Comparison of ENCODE assay signal across 8 cellular contexts in the genomic region with DNA sequence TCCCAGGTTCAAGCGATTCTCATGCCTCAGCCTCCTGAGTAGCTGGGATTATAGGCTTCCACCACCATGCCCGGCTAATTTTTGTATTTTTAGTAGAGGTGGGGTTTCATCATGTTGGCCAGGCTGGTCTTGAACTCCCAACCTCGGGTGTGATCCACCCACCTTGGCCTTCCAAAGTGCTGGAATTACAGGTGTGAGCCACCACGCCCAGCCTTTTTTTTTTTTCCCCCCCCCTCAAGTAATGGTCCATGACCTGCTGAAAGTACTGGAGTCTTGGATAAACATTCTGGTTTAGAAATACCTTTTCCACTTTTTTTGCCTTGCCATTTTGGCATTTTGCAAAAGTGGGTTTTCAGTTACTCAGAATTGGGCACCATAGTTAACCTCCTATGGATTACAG. TPM values are rescaled to one million over a fixed set of nuclear protein-coding genes. Genes with fewer than 3 reads are reported as not detected.
DNase-seq lines count a peak whose midpoint lies in the region; ATAC-seq and TF ChIP-seq lines count a peak whose summit lies in the region.
"Not testable (repeated sequence)": the region's sequence is repeated elsewhere in the genome, so short reads cannot be mapped to it uniquely, and the experiment has no call there.

No MANE protein-coding gene starts in this region.

- not testable (repeated sequence) for TF ChIP-seq CTCF in C4-2B (conservative IDR thresholded peaks at IDR 0.05); HEK293 (tag by site-specific recombination; IDR thresholded peaks at IDR 0.05); Panc1 (IDR thresholded peaks at IDR 0.05); coronary artery (IDR thresholded peaks at IDR 0.05); liver (IDR thresholded peaks at IDR 0.05; ENCODE audit: low read depth, low read length, missing input control); osteoblast (IDR thresholded peaks at IDR 0.05; ENCODE audit: extremely low read depth, low read depth, low read length)

- in situ Hi-C loops in Panc1 (cut with HindIII; ENCODE audit: low pct_unique_long_range_greater_than_20kb, low sequenced_read_pairs) = not testable (repeated sequence)

- H3K27me3 Mint-ChIP-seq in activated T-helper 17 cell treated with anti-CD3 and anti-CD28 coated beads, Interleukin-2, amount 50 U/mL, for 72 hours; stimulated activated naive CD8-positive, alpha-beta T cell treated with anti-CD3 and anti-CD28 coated beads, Interleukin-15, amount 100 ng/mL, for 72 hours: not testable (repeated sequence)

- peaks cover 32% of the 10 kb centered on the region for H3K4me1 Mint-ChIP-seq in activated T-helper 17 cell treated with anti-CD3 and anti-CD28 coated beads, Interleukin-2, amount 50 U/mL, for 72 hours
- peaks cover 17% of the 10 kb centered on the region for H3K4me1 Mint-ChIP-seq in stimulated activated naive CD8-positive, alpha-beta T cell treated with anti-CD3 and anti-CD28 coated beads, Interleukin-15, amount 100 ng/mL, for 72 hours

- not testable (repeated sequence) for ATAC-seq in Panc1; activated T-helper 17 cell treated with anti-CD3 and anti-CD28 coated beads, Interleukin-2, amount 50 U/mL, for 72 hours (replicated peaks); stimulated activated naive CD8-positive, alpha-beta T cell treated with anti-CD3 and anti-CD28 coated beads, Interleukin-15, amount 100 ng/mL, for 72 hours

- H3K4me2 ChIP-seq in osteoblast (ENCODE audit: insufficient read depth, low read length) = peak overlapping the region; percentile 53

- intact Hi-C loops in Panc1 (cut with micrococcal nuclease; ENCODE audit: unreplicated experiment) = not testable (repeated sequence)

- not testable (repeated sequence) for H3K9me3 Mint-ChIP-seq in activated T-helper 17 cell treated with anti-CD3 and anti-CD28 coated beads, Interleukin-2, amount 50 U/mL, for 72 hours; stimulated activated naive CD8-positive, alpha-beta T cell treated with anti-CD3 and anti-CD28 coated beads, Interleukin-15, amount 100 ng/mL, for 72 hours

- H3K27ac Mint-ChIP-seq in activated T-helper 17 cell treated with anti-CD3 and anti-CD28 coated beads, Interleukin-2, amount 50 U/mL, for 72 hours; stimulated activated naive CD8-positive, alpha-beta T cell treated with anti-CD3 and anti-CD28 coated beads, Interleukin-15, amount 100 ng/mL, for 72 hours: not testable (repeated sequence)

- H3K4me1 ChIP-seq in HEK293 (ENCODE audit: control insufficient read depth, insufficient read depth, low read length) = peaks cover 42% of the 10 kb centered on the region
- peaks cover 78% of the 10 kb centered on the region for H3K4me1 ChIP-seq in Panc1 (ENCODE audit: control insufficient read depth, insufficient read depth, low read length)
- peaks cover 24 to 65% (median 52%) of the 10 kb centered on the region in 4 donors for H3K4me1 ChIP-seq in liver (ENCODE audit: control insufficient read depth in 4 of 4, insufficient read depth in 4 of 4, low read length in 3 of 4)
- H3K4me1 ChIP-seq in osteoblast (ENCODE audit: insufficient read depth, low read length) = peaks cover 52% of the 10 kb centered on the region

- POLR2A ChIA-PET in HEK293 (lab: Yijun Ruan, JAX) = interaction anchor here (0.8 to 1.3 kb wide), 4 partner anchors 8 to 160 kb away, joined by 3 to 4 read pairs (median 3); a partner anchor contains a TSS
- POLR2A ChIA-PET in Panc1 (lab: Charles Lee) = not testable (repeated sequence)

- H3K36me3 Mint-ChIP-seq in activated T-helper 17 cell treated with anti-CD3 and anti-CD28 coated beads, Interleukin-2, amount 50 U/mL, for 72 hours (ENCODE audit: low read depth) = peaks cover 46% of the 10 kb centered on the region

- peak overlapping the region; percentile 39 for H3K27ac ChIP-seq in C4-2B
- H3K27ac ChIP-seq in HEK293 (ENCODE audit: extremely low read depth, low read depth, low read length); osteoblast (ENCODE audit: low read depth, low read length): not testable (repeated sequence)
- H3K27ac ChIP-seq in Panc1 (ENCODE audit: low read length) = peak overlapping the region; percentile 81
- peak overlapping the region in 1 of 2 donors; percentile 24 for H3K27ac ChIP-seq in coronary artery
- peak overlapping the region; percentile 77 to 84 for H3K27ac ChIP-seq in liver (ENCODE audit: low read depth in 1 of 2, low read length in 2 of 2)

- TF ChIP-seq RAD21 in liver (IDR thresholded peaks at IDR 0.05) = not testable (repeated sequence)

- H3K36me3 ChIP-seq in HEK293 (ENCODE audit: control insufficient read depth in 2 of 2, insufficient read depth in 1 of 2, low read length in 2 of 2) = peaks cover 6 to 30% of the 10 kb centered on the region in 2 experiments; a peak in 2 of 3 replicates
- not testable (repeated sequence) for H3K36me3 ChIP-seq in Panc1 (ENCODE audit: control insufficient read depth, insufficient read depth, low read length); liver (ENCODE audit: control insufficient read depth in 4 of 4, insufficient read depth in 3 of 4, low read depth in 1 of 4, low read length in 3 of 4); osteoblast (ENCODE audit: insufficient read depth, low read length)

- CTCF ChIA-PET in HEK293 (lab: Yijun Ruan, JAX) = interaction anchor here (1.1 kb wide), 1 partner anchor 83 kb away, joined by 3 read pairs; no protein-coding TSS in a partner anchor
- CTCF ChIA-PET in Panc1 (lab: Charles Lee) = not testable (repeated sequence)

- H3K9ac ChIP-seq in liver (ENCODE audit: low read depth in 1 of 2, low read length in 2 of 2) = not testable (repeated sequence)

- not testable (repeated sequence) for H3K27me3 ChIP-seq in Panc1 (ENCODE audit: control insufficient read depth, insufficient read depth, low read length); liver (ENCODE audit: control insufficient read depth in 4 of 4, insufficient read depth in 4 of 4, low read length in 3 of 4); osteoblast (ENCODE audit: insufficient read depth, low read length)

- peaks cover 80% of the 10 kb centered on the region for H4K20me1 ChIP-seq in osteoblast (ENCODE audit: insufficient read depth, low read length)

- peaks cover 93% of the 10 kb centered on the region for H3K79me2 ChIP-seq in osteoblast (ENCODE audit: insufficient read depth, low read length)

- not testable (repeated sequence) for DNase-seq in Panc1 (ENCODE audit: low read depth, low spot score); coronary artery (ENCODE audit: low spot score); osteoblast (ENCODE audit: insufficient read length, low spot score, missing footprints); stimulated activated naive CD8-positive, alpha-beta T cell treated with anti-CD3 and anti-CD28 coated beads, Interleukin-15, amount 100 ng/mL, for 72 hours

- peak overlapping the region; percentile 67 for H3K4me3 Mint-ChIP-seq in activated T-helper 17 cell treated with anti-CD3 and anti-CD28 coated beads, Interleukin-2, amount 50 U/mL, for 72 hours
- H3K4me3 Mint-ChIP-seq in stimulated activated naive CD8-positive, alpha-beta T cell treated with anti-CD3 and anti-CD28 coated beads, Interleukin-15, amount 100 ng/mL, for 72 hours = peak overlapping the region; percentile 8 to 46

- H3K9me3 ChIP-seq in HEK293 (ENCODE audit: control insufficient read depth, insufficient read depth, low read depth, low read length); Panc1 (ENCODE audit: control insufficient read depth, insufficient read depth, low read depth, low read length); liver (ENCODE audit: control insufficient read depth in 4 of 4, low read length in 3 of 4); osteoblast (ENCODE audit: low read depth, low read length): not testable (repeated sequence)

- 87% methylated on average over 4 of the region's 4 CpGs for WGBS in liver

- not testable (repeated sequence) for H3K4me3 ChIP-seq in HEK293 (ENCODE audit: low read depth, low read length); Panc1 (ENCODE audit: low read depth in 2 of 2, low read length in 2 of 2); liver (ENCODE audit: low read depth in 1 of 3, low read length in 3 of 3); osteoblast (ENCODE audit: insufficient read depth, low read length)
- peak overlapping the region; percentile 16 for H3K4me3 ChIP-seq in coronary artery

- not testable (repeated sequence) for H2AFZ ChIP-seq in osteoblast (ENCODE audit: low read length)

- not testable (repeated sequence) for BruUV-seq in Panc1 (replicated peaks; lab: Mats Ljungman, UMichigan)

TF ChIP-seq in HEK293, 187 proteins besides CTCF, POLR2A, EP300 and RAD21 (continues in another document):
- TF ChIP-seq KLF1 (tag by site-specific recombination; IDR thresholded peaks at IDR 0.05) = peak; percentile 65
- TF ChIP-seq ZNF335 (tag by site-specific recombination; conservative IDR thresholded peaks at IDR 0.05) = 0 out of 2 replicates have a peak, but pooled peaks have one; percentile 13

RNA-seq across cellular contexts. Expression of a gene that starts 9.4 kb away (rescaled TPM):
- total RNA-seq in Panc1 (2021; ENCODE audit: unreplicated experiment) (110 TPM), liver (10 to 100 TPM; 25.6 to 31.9 TPM), osteoblast (22.8 and 23.6 TPM in 2 replicates)
- 130 TPM for polyA plus RNA-seq in Panc1 (2012; ENCODE audit: insufficient read length)
- total RNA-seq in activated T-helper 17 cell treated with anti-CD3 and anti-CD28 coated beads, Interleukin-2, amount 50 U/mL, for 72 hours = 10 to 100 TPM; 72.5 to 83.4 TPM
- polyA plus RNA-seq in liver = 10 to 100 TPM; 12.2 to 14.8 TPM
